ENCODE assay signal across 24 cellular contexts in the genomic region with DNA sequence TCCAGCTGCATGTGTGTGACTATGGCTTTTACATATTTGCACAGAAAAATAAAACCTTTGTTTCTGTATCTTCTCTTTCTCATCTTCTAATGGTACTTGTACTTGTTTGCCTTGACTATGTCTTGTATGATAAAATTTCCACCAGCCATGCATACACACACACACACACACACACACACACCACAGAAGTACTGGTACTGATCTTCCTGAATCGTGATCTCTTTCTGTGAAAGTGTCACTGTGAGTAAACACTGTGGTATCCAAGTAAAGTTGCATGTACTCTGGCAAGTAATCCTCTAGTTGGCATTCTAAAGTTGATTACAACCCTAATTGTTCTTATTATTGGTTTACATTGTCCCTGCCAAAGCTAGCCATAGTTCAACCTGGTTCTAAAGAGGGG.
A peak's percentile ranks its signal among the peaks of the same experiment; 100 is the strongest.
DNase-seq lines count a peak whose midpoint lies in the region; ATAC-seq, FAIRE-seq and TF ChIP-seq lines count a peak whose summit lies in the region.
"Had no signal": no experiment of that assay in that cellular context is flagged by ENCODE, and none has a peak within 500 bp of the region (broad histone marks: within the 10 kb centered on the region; RNA-seq: fewer than 3 reads in every experiment).

No MANE protein-coding gene starts in this region.

- H3K27ac ChIP-seq in SK-N-SH (ENCODE audit: low read depth in 2 of 2, low read length in 1 of 2) (no peak overlapping the region), astrocyte (ENCODE audit: low read depth, low read length) (no peak overlapping the region)
- H3K27ac ChIP-seq in naive thymus-derived CD4-positive, alpha-beta T cell (ENCODE audit: low read depth, low read length) = no peak overlapping the region
- H3K27ac ChIP-seq: neutrophil, prostate gland, RWPE1, upper lobe of right lung had no signal

- no peaks in the 10 kb centered on the region for H3K36me3 ChIP-seq in SK-N-SH (replicated peaks in 1 of 2; ENCODE audit: control insufficient read depth in 1 of 2, insufficient read depth in 2 of 2, low read length in 1 of 2)
- H3K36me3 ChIP-seq in astrocyte (ENCODE audit: insufficient read depth, low read length) = no peaks in the 10 kb centered on the region
- no peaks in the 10 kb centered on the region for H3K36me3 ChIP-seq in naive thymus-derived CD4-positive, alpha-beta T cell (ENCODE audit: control insufficient read depth in 2 of 3, insufficient read depth in 3 of 3, low read length in 3 of 3)
- H3K36me3 ChIP-seq: neutrophil, prostate gland, upper lobe of right lung had no signal

- no peak for TF ChIP-seq EP300 in SK-N-SH (IDR thresholded peaks at IDR 0.05; ENCODE audit: borderline replicate concordance in 1 of 2, low read depth in 1 of 2, low read length in 1 of 2)

- no peaks in the 10 kb centered on the region for H3K9me3 Mint-ChIP-seq in astrocyte (ENCODE audit: unreplicated experiment)
- H3K9me3 Mint-ChIP-seq in type B pancreatic cell = no peaks in the 10 kb centered on the region
- no peaks in the 10 kb centered on the region for H3K9me3 Mint-ChIP-seq in naive thymus-derived CD4-positive, alpha-beta T cell
- H3K9me3 Mint-ChIP-seq: CD8-positive, alpha-beta memory T cell had no signal

- no peak overlapping the region for H2AFZ ChIP-seq in SK-N-SH (ENCODE audit: low read depth)
- no peak overlapping the region for H2AFZ ChIP-seq in astrocyte (ENCODE audit: low read depth, low read length)

- H3K4me1 ChIP-seq in SK-N-SH (ENCODE audit: control insufficient read depth in 1 of 2, insufficient read depth in 2 of 2, low read depth in 1 of 2, low read length in 1 of 2) (no peaks in the 10 kb centered on the region; a peak in 1 of 4 replicates), astrocyte (ENCODE audit: insufficient read depth, low read length) (peaks cover 5% of the 10 kb centered on the region)
- no peaks in the 10 kb centered on the region for H3K4me1 ChIP-seq in naive thymus-derived CD4-positive, alpha-beta T cell (ENCODE audit: control insufficient read depth in 2 of 2, insufficient read depth in 2 of 2, low read length in 2 of 2)
- H3K4me1 ChIP-seq: prostate gland, upper lobe of right lung had no signal

- WGBS in SK-N-SH (ENCODE audit: low lambda C conversion rate) = 30% methylated on average over 1 of the region's 1 CpG

- H3K4me3 ChIP-seq in SK-N-SH (ENCODE audit: low read depth in 2 of 2, low read length in 1 of 2) (no peak overlapping the region), astrocyte (ENCODE audit: insufficient read depth, low read depth, low read length) (no peak overlapping the region), fibroblast of mammary gland (ENCODE audit: control insufficient read depth, low read depth, low read length) (no peak overlapping the region)
- H3K4me3 ChIP-seq in naive thymus-derived CD4-positive, alpha-beta T cell (ENCODE audit: low read length) = no peak overlapping the region
- H3K4me3 ChIP-seq: lung, prostate gland, upper lobe of right lung had no signal

- H3K79me2 ChIP-seq in SK-N-SH (ENCODE audit: insufficient read depth) (no peaks in the 10 kb centered on the region), astrocyte (ENCODE audit: insufficient read depth, low read length) (no peaks in the 10 kb centered on the region)

- no peaks in the 10 kb centered on the region for H3K9me2 ChIP-seq in SK-N-SH

- DNase-seq in SK-N-SH (no peak), astrocyte (ENCODE audit: low read depth) (peak; percentile 27), fibroblast of mammary gland (ENCODE audit: low read depth) (peak; percentile 11), type B pancreatic cell (ENCODE audit: extremely low spot score, unreplicated experiment) (no peak)
- no peak for DNase-seq in naive thymus-derived CD4-positive, alpha-beta T cell
- DNase-seq: 8988T; activated CD4-positive, alpha-beta T cell treated with anti-CD3 and anti-CD28 coated beads, Interleukin-2, amount 50 U/mL, for 1 hour; activated CD8-positive, alpha-beta memory T cell treated with anti-CD3 and anti-CD28 coated beads, Interleukin-2, amount 10 ng/mL, durations not matched to agents 7 days and 5 days; activated naive CD4-positive, alpha-beta T cell treated with anti-CD3 and anti-CD28 coated beads, Interleukin-2, amount 50 U/mL, for 16 hours; aorta; CD8-positive, alpha-beta memory T cell; cerebellar nuclear complex; DMS153; GDM1; kidney; NCI-H187; upper lobe of right lung had no signal

- TF ChIP-seq RAD21 in SK-N-SH (IDR thresholded peaks at IDR 0.05; ENCODE audit: low read length) = no peak

- no peaks in the 10 kb centered on the region for H4K20me1 ChIP-seq in SK-N-SH (ENCODE audit: insufficient read depth)
- H4K20me1 ChIP-seq in astrocyte (ENCODE audit: insufficient read depth, low read length) = no peaks in the 10 kb centered on the region

- peak; percentile 55; the same call in 2 of the 3 replicates for ATAC-seq in SK-N-SH treated with all-trans-retinoic acid at 6 μM for 48 hours
- ATAC-seq in GM19395 (IDR thresholded peaks at IDR 0.05; ENCODE audit: unreplicated experiment) = no peak
- no peak for ATAC-seq in naive thymus-derived CD4-positive, alpha-beta T cell
- no peak for ATAC-seq in GM18868 (IDR thresholded peaks at IDR 0.05; ENCODE audit: unreplicated experiment)
- ATAC-seq: activated CD8-positive, alpha-beta memory T cell treated with anti-CD3 and anti-CD28 coated beads, Interleukin-2, amount 10 ng/mL, durations not matched to agents 7 days and 5 days; upper lobe of right lung had no signal

- H3K36me3 Mint-ChIP-seq in astrocyte (ENCODE audit: low read depth, unreplicated experiment) (no peaks in the 10 kb centered on the region), type B pancreatic cell (no peaks in the 10 kb centered on the region)
- no peaks in the 10 kb centered on the region for H3K36me3 Mint-ChIP-seq in naive thymus-derived CD4-positive, alpha-beta T cell
- H3K36me3 Mint-ChIP-seq: activated CD8-positive, alpha-beta memory T cell treated with anti-CD3 and anti-CD28 coated beads, Interleukin-2, amount 10 ng/mL, durations not matched to agents 7 days and 5 days; CD8-positive, alpha-beta memory T cell had no signal

- H3K27me3 ChIP-seq in SK-N-SH (ENCODE audit: insufficient read depth) = no peaks in the 10 kb centered on the region
- no peaks in the 10 kb centered on the region for H3K27me3 ChIP-seq in astrocyte (ENCODE audit: insufficient read depth, low read length)
- H3K27me3 ChIP-seq in naive thymus-derived CD4-positive, alpha-beta T cell (ENCODE audit: control insufficient read depth in 2 of 2, insufficient read depth in 2 of 2, low read length in 2 of 2) = no peaks in the 10 kb centered on the region
- H3K27me3 ChIP-seq: neutrophil, upper lobe of right lung had no signal

- no peak overlapping the region for H3K27ac Mint-ChIP-seq in astrocyte (ENCODE audit: unreplicated experiment)
- H3K27ac Mint-ChIP-seq in type B pancreatic cell = peak overlapping the region; percentile 8
- H3K27ac Mint-ChIP-seq in naive thymus-derived CD4-positive, alpha-beta T cell = no peak overlapping the region
- H3K27ac Mint-ChIP-seq: activated CD8-positive, alpha-beta memory T cell treated with anti-CD3 and anti-CD28 coated beads, Interleukin-2, amount 10 ng/mL, durations not matched to agents 7 days and 5 days; CD8-positive, alpha-beta memory T cell had no signal

- CTCF ChIA-PET in SK-N-SH (lab: Yijun Ruan, JAX) = interaction anchor here (1.1 to 1.7 kb wide), 2 partner anchors 38 to 75 kb away, joined by 3 to 4 read pairs; no protein-coding TSS in a partner anchor
- CTCF ChIA-PET in naive thymus-derived CD4-positive, alpha-beta T cell (lab: Charles Lee) = no interaction called here

- FAIRE-seq in astrocyte (lab: Jason Lieb, UNC) = no peak
- FAIRE-seq: kidney had no signal

- intact Hi-C loops in naive thymus-derived CD4-positive, alpha-beta T cell (cut with micrococcal nuclease) = no loop called here

- TF ChIP-seq CTCF in SK-N-SH (IDR thresholded peaks at IDR 0.05) (no peak), astrocyte (IDR thresholded peaks at IDR 0.05; ENCODE audit: insufficient read depth, low read depth, low read length) (no peak), fibroblast of mammary gland (conservative IDR thresholded peaks at IDR 0.05; ENCODE audit: control insufficient read depth, insufficient read depth, low read depth, low read length) (no peak), type B pancreatic cell (conservative IDR thresholded peaks at IDR 0.05) (no peak)

- H3K4me1 Mint-ChIP-seq in astrocyte (ENCODE audit: low read depth, unreplicated experiment) = peaks cover 15% of the 10 kb centered on the region
- peaks cover 6% of the 10 kb centered on the region for H3K4me1 Mint-ChIP-seq in type B pancreatic cell (ENCODE audit: unreplicated experiment)
- peaks cover 0 to 9% (median 6%) of the 10 kb centered on the region in 7 donors for H3K4me1 Mint-ChIP-seq in naive thymus-derived CD4-positive, alpha-beta T cell
- H3K4me1 Mint-ChIP-seq: activated CD8-positive, alpha-beta memory T cell treated with anti-CD3 and anti-CD28 coated beads, Interleukin-2, amount 10 ng/mL, durations not matched to agents 7 days and 5 days had no signal

- POLR2A ChIA-PET in SK-N-SH (lab: Yijun Ruan, JAX) = no interaction called here
- POLR2A ChIA-PET in naive thymus-derived CD4-positive, alpha-beta T cell (lab: Charles Lee) = no interaction called here

- no peak overlapping the region for H3K4me3 Mint-ChIP-seq in astrocyte (ENCODE audit: unreplicated experiment)
- H3K4me3 Mint-ChIP-seq in type B pancreatic cell = no peak overlapping the region
- no peak overlapping the region for H3K4me3 Mint-ChIP-seq in naive thymus-derived CD4-positive, alpha-beta T cell
- H3K4me3 Mint-ChIP-seq: activated CD8-positive, alpha-beta memory T cell treated with anti-CD3 and anti-CD28 coated beads, Interleukin-2, amount 10 ng/mL, durations not matched to agents 7 days and 5 days; CD8-positive, alpha-beta memory T cell had no signal

- H3K4me2 ChIP-seq in SK-N-SH = no peak overlapping the region
- H3K4me2 ChIP-seq in astrocyte (ENCODE audit: low read length) = no peak overlapping the region

- peaks cover 6% of the 10 kb centered on the region for H3F3A ChIP-seq in SK-N-SH (replicated peaks; ENCODE audit: insufficient read depth)

- H3K27me3 Mint-ChIP-seq in astrocyte (ENCODE audit: low read depth, unreplicated experiment) (no peaks in the 10 kb centered on the region), type B pancreatic cell (no peaks in the 10 kb centered on the region)
- peaks cover 0 to 5% (median 0%) of the 10 kb centered on the region in 5 donors for H3K27me3 Mint-ChIP-seq in naive thymus-derived CD4-positive, alpha-beta T cell

- H3K9me3 ChIP-seq in SK-N-SH = no peaks in the 10 kb centered on the region
- no peaks in the 10 kb centered on the region for H3K9me3 ChIP-seq in astrocyte (ENCODE audit: insufficient read depth, low read depth, low read length)
- H3K9me3 ChIP-seq in naive thymus-derived CD4-positive, alpha-beta T cell (ENCODE audit: control insufficient read depth in 2 of 3, low read length in 3 of 3) = no peaks in the 10 kb centered on the region
- H3K9me3 ChIP-seq: neutrophil, prostate gland, upper lobe of right lung had no signal

- H3K9ac ChIP-seq in SK-N-SH (no peak overlapping the region), astrocyte (ENCODE audit: low read length) (no peak overlapping the region)

TF ChIP-seq in SK-N-SH, 30 proteins besides CTCF, POLR2A, EP300 and RAD21 (continues in another document):
- TF ChIP-seq NRF1 (IDR thresholded peaks at IDR 0.05; ENCODE audit: low read depth, low read length) (no peak), POLR2AphosphoS5 (IDR thresholded peaks at IDR 0.05; ENCODE audit: low read depth, low read length) (no peak), ELF1 (IDR thresholded peaks at IDR 0.05) (no peak)

Comparison
In these comparisons a context has a peak if more than half of its experiments do, and no peak if none do; other contexts are left out.
1. DNase-seq: peak in astrocyte (single experiment) and fibroblast of mammary gland (single experiment); none in SK-N-SH (single experiment), type B pancreatic cell (single experiment) and naive thymus-derived CD4-positive, alpha-beta T cell (0 of 9).